Comparison of ENCODE assay signal across 10 cellular contexts in genomic region chr3:34015204-34016142, GRCh38.
DNase-seq lines count a peak whose midpoint lies in the region; TF ChIP-seq lines count a peak whose summit lies in the region.
"Had no signal": no experiment of that assay in that cellular context is flagged by ENCODE, and none has a peak within 500 bp of the region (broad histone marks: within the 10 kb centered on the region; RNA-seq: fewer than 3 reads in every experiment).

No MANE protein-coding gene starts in this region.

- H3K4me3 ChIP-seq in epithelial cell of proximal tubule (ENCODE audit: low read depth, low read length) = no peak overlapping the region

- TF ChIP-seq CTCF in GM12872 (IDR thresholded peaks at IDR 0.05; ENCODE audit: insufficient read depth, low read depth, low read length) (peak; percentile 46; the same call in 2 of the 3 replicates), epithelial cell of proximal tubule (conservative IDR thresholded peaks at IDR 0.05; ENCODE audit: low read depth, low read length) (peak; percentile 51)

- in situ Hi-C loops in ACHN (cut with HindIII; ENCODE audit: low pct_ligation_motif_present, low pct_unique_long_range_greater_than_20kb, low sequenced_read_pairs) = no loop called here

- DNase-seq in ACHN = peak; percentile 15
- DNase-seq in NCI-H69 (lab: John Stamatoyannopoulos, UW) = peak; percentile 22
- no peak for DNase-seq in epithelial cell of proximal tubule (ENCODE audit: low read depth)
- no peak for DNase-seq in cortex of kidney (lab: John Stamatoyannopoulos, UW)
- DNase-seq in stimulated activated CD4-positive, alpha-beta T cell treated with anti-CD3 and anti-CD28 coated beads, Interleukin-15, amount 100 ng/mL, for 24 hours = no peak
- DNase-seq in NCI-H1092 (lab: John Stamatoyannopoulos, UW) = no peak
- no peak for DNase-seq in cerebellar nuclear complex (lab: John Stamatoyannopoulos, UW)
- DNase-seq: DMS153, NCI-H2171 treated with DMSO at 0.1 percent for 48 hours had no signal

Comparison
In these comparisons a context has a peak if more than half of its experiments do, and no peak if none do; other contexts are left out.
1. DNase-seq: peak in ACHN (single experiment) and NCI-H69 (single experiment); none in epithelial cell of proximal tubule (single experiment), cortex of kidney (single experiment), stimulated activated CD4-positive, alpha-beta T cell treated with anti-CD3 and anti-CD28 coated beads, Interleukin-15, amount 100 ng/mL, for 24 hours (single experiment), NCI-H1092 (single experiment) and cerebellar nuclear complex (0 of 2).